ENCODE assay signal across 9 cellular contexts in genomic region chr5:56818409-56819026, GRCh38. TPM values are rescaled to one million over a fixed set of nuclear protein-coding genes. Genes with fewer than 3 reads are reported as not detected.
DNase-seq lines count a peak whose midpoint lies in the region; ATAC-seq and TF ChIP-seq lines count a peak whose summit lies in the region.
"Had no signal": no experiment of that assay in that cellular context is flagged by ENCODE, and none has a peak within 500 bp of the region (broad histone marks: within the 10 kb centered on the region; RNA-seq: fewer than 3 reads in every experiment).

No MANE protein-coding gene starts in this region.

- peak overlapping the region; percentile 8 to 94 for H3K4me3 ChIP-seq in left lung
- H3K4me3 ChIP-seq: SJCRH30 had no signal

- in situ Hi-C loops in ACHN (cut with HindIII; ENCODE audit: low pct_ligation_motif_present, low pct_unique_long_range_greater_than_20kb, low sequenced_read_pairs) (no loop called here), GM13977 (cut with MboI; ENCODE audit: low pct_unique_long_range_greater_than_20kb, low sequenced_read_pairs, unreplicated experiment) (no loop called here)

- no peaks in the 10 kb centered on the region for H3K36me3 ChIP-seq in left lung
- H3K36me3 ChIP-seq: SJCRH30 had no signal

- H3K4me1 ChIP-seq in left lung = peaks cover 18 to 68% of the 10 kb centered on the region in 2 donors
- H3K4me1 ChIP-seq: SJCRH30 had no signal

- no peak for ATAC-seq in activated naive CD8-positive, alpha-beta T cell treated with anti-CD3 and anti-CD28 coated beads, Interleukin-2, amount 10 ng/mL, durations not matched to agents 7 days and 5 days (ENCODE audit: low read depth)
- ATAC-seq in left lung = no peak
- no peak for ATAC-seq in GM19351 (IDR thresholded peaks at IDR 0.05; ENCODE audit: unreplicated experiment)
- no peak for ATAC-seq in HG02884 (IDR thresholded peaks at IDR 0.05; ENCODE audit: unreplicated experiment)

- POLR2A ChIA-PET in activated naive CD8-positive, alpha-beta T cell treated with anti-CD3 and anti-CD28 coated beads, Interleukin-2, amount 10 ng/mL, durations not matched to agents 7 days and 5 days (lab: Charles Lee) = no interaction called here

- H3K27me3 Mint-ChIP-seq in activated naive CD8-positive, alpha-beta T cell treated with anti-CD3 and anti-CD28 coated beads, Interleukin-2, amount 10 ng/mL, durations not matched to agents 7 days and 5 days = peaks cover 5% of the 10 kb centered on the region

- H3K9me3 ChIP-seq in left lung = no peaks in the 10 kb centered on the region
- H3K9me3 ChIP-seq: SJCRH30 had no signal

- H3K27ac ChIP-seq in left lung = peak overlapping the region; percentile 97 to 98
- H3K27ac ChIP-seq: SJCRH30 had no signal

- H3K9me3 Mint-ChIP-seq in activated naive CD8-positive, alpha-beta T cell treated with anti-CD3 and anti-CD28 coated beads, Interleukin-2, amount 10 ng/mL, durations not matched to agents 7 days and 5 days = no peaks in the 10 kb centered on the region

- intact Hi-C loops in left lung (cut with DNase I) = no loop called here

- H3K4me3 Mint-ChIP-seq in activated naive CD8-positive, alpha-beta T cell treated with anti-CD3 and anti-CD28 coated beads, Interleukin-2, amount 10 ng/mL, durations not matched to agents 7 days and 5 days = peak overlapping the region; percentile 61

- H3K27ac Mint-ChIP-seq in activated naive CD8-positive, alpha-beta T cell treated with anti-CD3 and anti-CD28 coated beads, Interleukin-2, amount 10 ng/mL, durations not matched to agents 7 days and 5 days = no peak overlapping the region

- H3K36me3 Mint-ChIP-seq in activated naive CD8-positive, alpha-beta T cell treated with anti-CD3 and anti-CD28 coated beads, Interleukin-2, amount 10 ng/mL, durations not matched to agents 7 days and 5 days = peaks cover 16% of the 10 kb centered on the region

- TF ChIP-seq CTCF in GM13977 (IDR thresholded peaks at IDR 0.05; ENCODE audit: extremely low read depth, insufficient read depth, missing control alignments) = peak; percentile 32
- TF ChIP-seq CTCF in left lung (IDR thresholded peaks at IDR 0.05) = no peak

- H3K27me3 ChIP-seq in left lung = no peaks in the 10 kb centered on the region
- H3K27me3 ChIP-seq: SJCRH30 had no signal

- DNase-seq in ACHN = peak; percentile 37
- DNase-seq in GM13977 (ENCODE audit: low spot score) = no peak
- DNase-seq in activated naive CD8-positive, alpha-beta T cell treated with anti-CD3 and anti-CD28 coated beads, Interleukin-2, amount 10 ng/mL, durations not matched to agents 7 days and 5 days = no peak
- DNase-seq in left lung = no peak
- DNase-seq in amniotic stem cell (lab: John Stamatoyannopoulos, UW) = no peak
- DNase-seq in T-helper 9 cell = no peak

- peaks cover 36% of the 10 kb centered on the region for H3K4me1 Mint-ChIP-seq in activated naive CD8-positive, alpha-beta T cell treated with anti-CD3 and anti-CD28 coated beads, Interleukin-2, amount 10 ng/mL, durations not matched to agents 7 days and 5 days

RNA-seq across cellular contexts. Expression of gene MAP3K1, which starts 3.2 kb away (rescaled TPM):
- 10 to 100 TPM; 33.4 to 35.9 TPM for total RNA-seq in activated naive CD8-positive, alpha-beta T cell treated with anti-CD3 and anti-CD28 coated beads, Interleukin-2, amount 10 ng/mL, durations not matched to agents 7 days and 5 days
- 10 to 100 TPM; 20.6 to 30.2 TPM for total RNA-seq in left lung
